In genomic region chr17:45225964-45226530, GRCh38 we compare ENCODE assay signal across 9 cellular contexts. TPM values are rescaled to one million over a fixed set of nuclear protein-coding genes. Genes with fewer than 3 reads are reported as not detected.
DNase-seq lines count a peak whose midpoint lies in the region; ATAC-seq, FAIRE-seq and TF ChIP-seq lines count a peak whose summit lies in the region.
"Had no signal": no experiment of that assay in that cellular context is flagged by ENCODE, and none has a peak within 500 bp of the region (broad histone marks: within the 10 kb centered on the region; RNA-seq: fewer than 3 reads in every experiment).

No MANE protein-coding gene starts in this region.

- no peak for FAIRE-seq in pancreas (lab: Jason Lieb, UNC)

- intact Hi-C loops in pancreas (cut with DNase I): loop anchor here in 1 of 3 donors (10.0 kb wide), 1 partner anchor 599 kb away; no protein-coding TSS in a partner anchor

- DNase-seq in activated CD4-positive, alpha-beta T cell treated with anti-CD3 and anti-CD28 coated beads for 4 hours: peak; percentile 96 to 97
- peak; percentile 56 for DNase-seq in dermis blood vessel endothelial cell
- DNase-seq in pancreas: peak in 4 of 6 donors; percentile 21 to 78 (median 65)
- DNase-seq in tibial nerve (ENCODE audit: low spot score in 2 of 2): peak; percentile 38 to 65
- no peak for DNase-seq in foreskin melanocyte
- DNase-seq in HFFc6: no peak

- TF ChIP-seq POLR2A in tibial nerve (IDR thresholded peaks at IDR 0.05): no peak

- H3K9me3 Mint-ChIP-seq in HFFc6: no peaks in the 10 kb centered on the region

- peak overlapping the region in 1 of 4 donors; percentile 13 for H3K4me3 ChIP-seq in pancreas
- peak overlapping the region in 2 of 4 donors; percentile 21 to 67 for H3K4me3 ChIP-seq in tibial nerve

- TF ChIP-seq EP300 in tibial nerve (IDR thresholded peaks at IDR 0.05): peak in 1 of 2 donors; percentile 54

- no peaks in the 10 kb centered on the region for H3K27me3 ChIP-seq in pancreas
- peaks cover 0 to 9% of the 10 kb centered on the region in 2 donors for H3K27me3 ChIP-seq in tibial nerve

- H3K36me3 ChIP-seq in pancreas: no peaks in the 10 kb centered on the region
- H3K36me3 ChIP-seq in tibial nerve: no peaks in the 10 kb centered on the region

- ATAC-seq in GM19351 (IDR thresholded peaks at IDR 0.05; ENCODE audit: unreplicated experiment) (peak; percentile 39), HG03575 (IDR thresholded peaks at IDR 0.05; ENCODE audit: extremely low read depth, insufficient number of reproducible peaks, low FRiP score, unreplicated experiment) (peak; percentile 28), pancreas (peak in 3 of 4 donors; percentile 8 to 48 (median 36))

- peaks cover 51% of the 10 kb centered on the region for H3K4me1 Mint-ChIP-seq in HFFc6 (ENCODE audit: low read depth)

- H3K27ac Mint-ChIP-seq in HFFc6: no peak overlapping the region

- 88 to 90% methylated on average over 11 of the region's 11 CpGs for WGBS in pancreas, 2 donors
- 69 to 73% methylated on average over 8 to 11 of the region's 11 CpGs for WGBS in tibial nerve, 2 donors

- H3K36me3 Mint-ChIP-seq in HFFc6 (ENCODE audit: low read depth): no peaks in the 10 kb centered on the region

- H3K4me3 Mint-ChIP-seq in HFFc6: no peak overlapping the region

- H3K27me3 Mint-ChIP-seq in HFFc6 (ENCODE audit: insufficient read depth): peaks cover 8% of the 10 kb centered on the region; the same call in 1 of the 2 replicates

- peaks cover 8 to 14% (median 11%) of the 10 kb centered on the region in 3 donors for H3K4me1 ChIP-seq in pancreas
- peaks cover 0 to 65% (median 26%) of the 10 kb centered on the region in 4 donors for H3K4me1 ChIP-seq in tibial nerve

- H3K27ac ChIP-seq in pancreas (peak overlapping the region in 2 of 4 donors; percentile 64 to 71), tibial nerve (peak overlapping the region; percentile 10 to 91 (median 83))

- no peaks in the 10 kb centered on the region for H3K9me3 ChIP-seq in pancreas
- no peaks in the 10 kb centered on the region for H3K9me3 ChIP-seq in tibial nerve

- no peak for TF ChIP-seq CTCF in pancreas (IDR thresholded peaks at IDR 0.05)
- peak in 1 of 5 experiments; percentile 13 for TF ChIP-seq CTCF in tibial nerve (IDR thresholded peaks at IDR 0.05)
- no peak for TF ChIP-seq CTCF in HFFc6 (IDR thresholded peaks at IDR 0.05)

RNA-seq across cellular contexts. Expression of gene FMNL1, which starts 4.4 kb away (rescaled TPM):
- total RNA-seq in dermis blood vessel endothelial cell: 1.0 and 4.0 TPM in 2 replicates
- total RNA-seq in pancreas: 10 to 100 TPM in 2 of 6 donors, 1 to 10 TPM in 4; 1.9 to 22.1 (median 4.6) TPM
- polyA plus RNA-seq in pancreas: 1 to 10 TPM; 5.2 to 7.0 TPM
- 10 to 100 TPM; 19.2 to 42.9 (median 24.6) TPM for total RNA-seq in tibial nerve
- total RNA-seq in HFFc6 (2021; fragmentation: NEBNext Ultra II Directional; extraction: Animal tissue kit (Norgen Biotek cat#: 25700)): 1 to 10 TPM; 1.6 to 8.0 (median 6.0) TPM

RNA-seq across cellular contexts. Expression of gene SPATA32, which starts 35.8 kb away (rescaled TPM):
- 0.05 TPM in 1 of 2 replicates, not detected in the other for total RNA-seq in dermis blood vessel endothelial cell
- total RNA-seq in pancreas: under 1 TPM in 2 of 6 donors, not detected in 4; 0.12 to 0.14 TPM
- under 1 TPM; 0.07 to 0.19 TPM for polyA plus RNA-seq in pancreas
- total RNA-seq in tibial nerve: not detected
- under 1 TPM in 1 of 6 experiments, not detected in 5; 0.11 TPM for total RNA-seq in HFFc6 (2021; fragmentation: NEBNext Ultra II Directional; extraction: Animal tissue kit (Norgen Biotek cat#: 25700))
- total RNA-seq: epithelial cell of proximal tubule had no signal

Comparison
In these comparisons a context has a peak if more than half of its experiments do, and no peak if none do; other contexts are left out.
1. DNase-seq: peak in activated CD4-positive, alpha-beta T cell treated with anti-CD3 and anti-CD28 coated beads for 4 hours (2 of 2), dermis blood vessel endothelial cell (single experiment), pancreas (4 of 6) and tibial nerve (2 of 2); none in foreskin melanocyte (single experiment) and HFFc6 (single experiment).
2. Peak in every context shown above with its lines, with median percentiles within 50 percentile points of each other: ATAC-seq.